8 cellular contexts compared by ENCODE assay signal in the genomic region with DNA sequence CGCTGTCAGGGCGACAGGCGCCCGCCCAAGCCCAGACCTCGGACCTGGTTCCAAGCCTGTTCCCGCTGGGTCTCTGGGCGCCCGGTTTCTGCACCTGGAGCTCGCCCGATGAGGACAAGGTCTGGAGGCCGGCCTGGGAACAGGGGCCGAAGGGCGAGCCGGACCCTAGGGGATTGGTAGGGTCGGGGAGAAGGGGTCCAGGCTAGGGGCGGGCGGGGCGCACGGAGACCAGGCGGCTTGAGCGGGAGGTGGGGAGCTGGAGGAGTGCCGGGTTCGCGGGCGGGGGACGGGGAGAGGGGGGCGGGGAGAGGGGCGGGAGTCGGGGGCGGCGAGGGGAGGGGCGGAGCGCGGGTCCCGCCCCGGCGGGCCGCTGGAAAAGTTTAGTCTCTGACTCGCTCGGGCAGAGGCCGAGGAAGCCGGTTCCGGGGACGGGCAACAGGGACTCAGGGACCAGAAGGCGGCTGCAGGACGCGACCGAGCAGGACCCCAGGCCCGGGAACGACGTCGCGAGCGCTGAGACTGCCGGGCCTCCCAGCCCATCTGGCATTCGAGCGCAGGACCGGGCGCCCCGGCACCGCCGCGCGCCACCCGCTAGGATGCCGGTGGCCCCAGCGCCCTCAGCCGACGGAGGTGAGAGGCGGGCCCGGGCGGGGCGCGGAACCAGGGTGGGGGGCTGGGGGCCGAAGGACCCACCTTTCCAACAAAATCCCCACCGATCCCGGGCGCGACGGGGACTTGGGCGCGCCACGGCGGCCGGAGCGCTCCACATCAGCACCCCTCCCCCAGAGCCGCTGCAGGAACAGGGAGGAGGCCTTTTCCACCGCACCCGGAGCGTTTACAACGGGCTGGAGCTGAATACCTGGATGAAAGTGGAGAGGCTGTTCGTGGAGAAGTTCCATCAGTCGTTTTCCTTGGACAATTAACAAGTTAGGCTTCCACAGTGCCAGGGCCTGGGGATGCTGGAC. TPM values are rescaled to one million over a fixed set of nuclear protein-coding genes. Genes with fewer than 3 reads are reported as not detected.
DNase-seq lines count a peak whose midpoint lies in the region; ATAC-seq, FAIRE-seq and TF ChIP-seq lines count a peak whose summit lies in the region.

Gene S1PR3 (plus strand): TSS at position 403 of the 965 bp plus-strand sequence. CDS start 9,733 bp downstream, outside the sequence.

- FAIRE-seq in H54 (lab: Jason Lieb, UNC), result no peak

- no peaks in the 10 kb centered on the region; the same call in 1 of the 2 replicates for H3K36me3 ChIP-seq in WERI-Rb-1

- no peaks in the 10 kb centered on the region for H3K27me3 ChIP-seq in WERI-Rb-1 (ENCODE audit: insufficient read depth, low read depth, severe bottlenecking)

- H3K9me3 ChIP-seq in WERI-Rb-1 (ENCODE audit: severe bottlenecking), result no peaks in the 10 kb centered on the region

- DNase-seq in H54 (ENCODE audit: insufficient read length, low spot score) (peak; percentile 82), WERI-Rb-1 (peak; percentile 75), epithelial cell of esophagus (ENCODE audit: low read depth) (peak; percentile 43), mucosa of gallbladder (ENCODE audit: low spot score) (peak; percentile 39), NCI-H1436 treated with DMSO at 0.1 percent for 48 hours (lab: John Stamatoyannopoulos, UW) (no peak)

- H3K27ac ChIP-seq in WERI-Rb-1, result peak within 1 kb of the TSS; percentile 58

- H3K4me3 ChIP-seq in WERI-Rb-1 (ENCODE audit: low read depth, low read length), result peak within 1 kb of the TSS; percentile 67
- peak within 1 kb of the TSS; percentile 36 for H3K4me3 ChIP-seq in epithelial cell of esophagus (ENCODE audit: low read length)

- 0 out of 2 replicates have a peak, but pooled peaks have one; percentile 1 for TF ChIP-seq CTCF in WERI-Rb-1 (IDR thresholded peaks at IDR 0.05; ENCODE audit: low read depth, low read length)
- TF ChIP-seq CTCF in epithelial cell of esophagus (IDR thresholded peaks at IDR 0.05; ENCODE audit: insufficient read depth, low read depth, low read length, missing control alignments), result no peak
- TF ChIP-seq CTCF in subcutaneous adipose tissue (IDR thresholded peaks at IDR 0.05; ENCODE audit: low read depth), result no peak

- TF ChIP-seq POLR2A in H54 (IDR thresholded peaks at IDR 0.05; ENCODE audit: low read depth, low read length), result peak; percentile 84

- ATAC-seq in HG02623 (IDR thresholded peaks at IDR 0.05; ENCODE audit: unreplicated experiment) (no peak), HG02870 (IDR thresholded peaks at IDR 0.05; ENCODE audit: unreplicated experiment) (no peak)

RNA-seq across cellular contexts. Expression of gene S1PR3, which starts in this region (rescaled TPM):
- 36.4 TPM for total RNA-seq in mucosa of gallbladder
- 10 to 100 TPM in 3 of 4 donors, 1 to 10 TPM in 1; 6.2 to 22.1 (median 15.3) TPM for total RNA-seq in subcutaneous adipose tissue
